ENCODE assay signal across 35 cellular contexts in the genomic region with DNA sequence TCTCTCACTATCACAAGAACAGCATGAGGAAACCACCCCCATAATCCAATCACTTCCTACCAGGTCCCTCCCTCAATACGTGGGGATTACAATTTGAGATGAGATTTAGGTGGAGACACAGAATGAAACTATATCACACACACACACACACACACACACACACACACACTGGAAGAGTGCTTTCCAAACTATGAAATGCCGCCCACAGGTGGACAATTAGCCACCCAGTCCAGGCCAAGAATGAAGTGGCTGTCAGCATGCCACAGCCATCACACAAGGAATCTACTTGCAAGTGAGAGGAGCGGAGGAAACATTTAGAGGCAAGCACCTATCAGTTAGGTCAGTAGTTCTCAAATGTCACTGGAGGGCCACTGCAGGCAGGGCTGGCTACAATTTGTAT.
"Had no signal": no experiment of that assay in that cellular context is flagged by ENCODE, and none has a peak within 500 bp of the region (broad histone marks: within the 10 kb centered on the region; RNA-seq: fewer than 3 reads in every experiment).

No MANE protein-coding gene starts in this region.

- H3K4me3 ChIP-seq: PC-9 had no signal

- H3K27ac ChIP-seq: brain microvascular endothelial cell, KMS-11, PC-9, RWPE1, VCaP had no signal

- DNase-seq: activated B cell treated with CpG ODN at 0.5 μM for 24 hours; activated CD4-positive, alpha-beta T cell treated with anti-CD3 and anti-CD28 coated beads for 4 hours; activated CD4-positive, CD25-positive, alpha-beta regulatory T cell treated with anti-CD3 and anti-CD28 coated beads, Interleukin-2, amount 50 U/mL, for 72 hours; activated CD8-positive, alpha-beta T cell treated with anti-CD3 and anti-CD28 coated beads for 36 hours; activated effector memory CD4-positive, alpha-beta T cell treated with anti-CD3 and anti-CD28 coated beads, Interleukin-2, amount 50 U/mL, for 16 hours; activated naive CD4-positive, alpha-beta T cell; activated naive CD4-positive, alpha-beta T cell treated with anti-CD3 and anti-CD28 coated beads, Interleukin-2, amount 50 U/mL, for 16 hours; activated naive CD8-positive, alpha-beta T cell treated with anti-CD3 and anti-CD28 coated beads for 36 hours; activated T-cell treated with anti-CD3 and anti-CD28 coated beads, Interleukin-2, amount 50 U/mL, for 1 hour; activated T-cell treated with anti-CD3 and anti-CD28 coated beads, Interleukin-2, amount 50 U/mL, for 72 hours; amniotic stem cell; aorta; brain microvascular endothelial cell; central memory CD4-positive, alpha-beta T cell; MM.1S; MV-4-11; NCI-H1092; NCI-H1436 treated with DMSO at 0.1 percent for 48 hours; NCI-H1694 treated with DMSO at 0.1 percent for 48 hours; NCI-H2029; NCI-H510A; NCI-H526 treated with DMSO at 0.1 percent for 48 hours; NCI-H774; PC-9; SIG-M5; T-helper 1 cell; T-helper 2 cell; T-helper 9 cell had no signal

- H3K4me3 Mint-ChIP-seq: activated B cell treated with CpG ODN at 0.5 μM for 24 hours; activated CD8-positive, alpha-beta T cell treated with anti-CD3 and anti-CD28 coated beads for 36 hours; activated naive CD8-positive, alpha-beta T cell treated with anti-CD3 and anti-CD28 coated beads for 36 hours; activated T-cell treated with anti-CD3 and anti-CD28 coated beads, Interleukin-2, amount 50 U/mL, for 72 hours; activated T-helper 17 cell treated with anti-CD3 and anti-CD28 coated beads, Interleukin-2, amount 50 U/mL, for 72 hours had no signal

- H3K27me3 Mint-ChIP-seq: activated B cell treated with CpG ODN at 0.5 μM for 24 hours; activated CD8-positive, alpha-beta T cell treated with anti-CD3 and anti-CD28 coated beads for 36 hours; activated naive CD8-positive, alpha-beta T cell treated with anti-CD3 and anti-CD28 coated beads for 36 hours; activated T-helper 17 cell treated with anti-CD3 and anti-CD28 coated beads, Interleukin-2, amount 50 U/mL, for 72 hours had no signal

- H3K9me3 Mint-ChIP-seq: activated T-helper 17 cell treated with anti-CD3 and anti-CD28 coated beads, Interleukin-2, amount 50 U/mL, for 72 hours had no signal

- H3K36me3 ChIP-seq: brain microvascular endothelial cell had no signal

- FAIRE-seq: RCC 7860 had no signal

- ATAC-seq: activated CD8-positive, alpha-beta T cell treated with anti-CD3 and anti-CD28 coated beads for 36 hours; activated T-cell treated with anti-CD3 and anti-CD28 coated beads, Interleukin-2, amount 50 U/mL, for 72 hours; activated T-helper 17 cell treated with anti-CD3 and anti-CD28 coated beads, Interleukin-2, amount 50 U/mL, for 72 hours; Right ventricle myocardium inferior; SK-N-SH treated with all-trans-retinoic acid at 6 μM for 48 hours had no signal

- H3K9ac ChIP-seq: KMS-11 had no signal

- H3K27ac Mint-ChIP-seq: activated B cell treated with CpG ODN at 0.5 μM for 24 hours; activated CD8-positive, alpha-beta T cell treated with anti-CD3 and anti-CD28 coated beads for 36 hours; activated naive CD8-positive, alpha-beta T cell treated with anti-CD3 and anti-CD28 coated beads for 36 hours; activated T-cell treated with anti-CD3 and anti-CD28 coated beads, Interleukin-2, amount 50 U/mL, for 72 hours; activated T-helper 17 cell treated with anti-CD3 and anti-CD28 coated beads, Interleukin-2, amount 50 U/mL, for 72 hours had no signal

- H3K4me1 Mint-ChIP-seq: activated B cell treated with CpG ODN at 0.5 μM for 24 hours; activated naive CD8-positive, alpha-beta T cell treated with anti-CD3 and anti-CD28 coated beads for 36 hours; activated T-helper 17 cell treated with anti-CD3 and anti-CD28 coated beads, Interleukin-2, amount 50 U/mL, for 72 hours had no signal
